ENCODE assay signal across 9 cellular contexts in the genomic region with DNA sequence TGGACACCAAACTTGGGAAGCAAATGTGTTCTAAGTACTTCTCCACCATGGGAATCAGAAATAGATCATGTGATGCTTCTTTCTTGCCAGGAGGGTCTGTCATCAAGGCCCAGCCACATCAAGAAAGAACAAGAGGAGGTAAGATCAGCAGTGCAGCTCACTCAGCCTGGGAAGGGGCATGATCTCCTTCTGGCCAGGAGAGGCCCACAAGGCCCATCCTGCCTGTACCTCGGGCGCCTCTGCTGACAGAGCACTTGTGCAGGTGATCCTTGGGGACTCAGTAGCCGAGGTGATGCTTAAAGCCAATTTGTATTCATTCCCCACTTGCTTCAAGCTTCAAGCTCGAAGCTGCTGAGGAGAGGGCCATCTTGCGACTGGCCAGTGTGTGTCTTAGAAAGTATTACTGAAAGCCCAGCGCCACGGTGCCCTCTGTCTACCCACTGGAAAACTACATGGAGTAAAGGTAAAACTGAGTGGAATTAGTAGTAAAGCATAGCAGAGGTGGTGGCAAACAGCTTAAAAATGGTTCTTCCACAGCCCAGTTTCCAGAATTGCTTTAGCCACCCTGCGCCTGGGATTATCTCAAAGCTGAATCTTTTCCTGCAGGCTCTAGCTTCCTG.
A peak's percentile ranks its signal among the peaks of the same experiment; 100 is the strongest.
DNase-seq lines count a peak whose midpoint lies in the region; ATAC-seq, FAIRE-seq and TF ChIP-seq lines count a peak whose summit lies in the region.
"Had no signal": no experiment of that assay in that cellular context is flagged by ENCODE, and none has a peak within 500 bp of the region (broad histone marks: within the 10 kb centered on the region; RNA-seq: fewer than 3 reads in every experiment).

No MANE protein-coding gene starts in this region.

- ATAC-seq in HG02938 (IDR thresholded peaks at IDR 0.05; ENCODE audit: unreplicated experiment): no peak
- ATAC-seq in effector memory CD8-positive, alpha-beta T cell (replicated peaks): no peak

- DNase-seq in Ammon's horn (ENCODE audit: low spot score): peak; percentile 84
- peak; percentile 17 for DNase-seq in HTR-8/SVneo (ENCODE audit: insufficient read length, low spot score)
- peak; percentile 34 for DNase-seq in astrocyte of the spinal cord (ENCODE audit: low read depth, low spot score)
- peak; percentile 57 for DNase-seq in left kidney (ENCODE audit: low read depth, low spot score)
- DNase-seq in T-helper 2 cell: no peak
- no peak for DNase-seq in dedifferentiated amniotic fluid mesenchymal stem cell (ENCODE audit: extremely low spot score)
- no peak for DNase-seq in effector memory CD8-positive, alpha-beta T cell

- peaks cover 23% of the 10 kb centered on the region for H3K36me3 Mint-ChIP-seq in effector memory CD8-positive, alpha-beta T cell (ENCODE audit: insufficient read depth)

- H3K4me3 ChIP-seq in astrocyte of the spinal cord (ENCODE audit: low read depth, low read length): no peak overlapping the region

- in situ Hi-C loops in astrocyte of the spinal cord (cut with HindIII; ENCODE audit: low sequenced_read_pairs): no loop called here

- H3K9me3 Mint-ChIP-seq in effector memory CD8-positive, alpha-beta T cell: no peaks in the 10 kb centered on the region

- no peak for FAIRE-seq in HTR-8/SVneo (lab: Jason Lieb, UNC)

- peaks cover 8 to 29% of the 10 kb centered on the region in 2 donors for H3K27me3 Mint-ChIP-seq in effector memory CD8-positive, alpha-beta T cell

- TF ChIP-seq CTCF in astrocyte of the spinal cord (IDR thresholded peaks at IDR 0.05; ENCODE audit: low read depth, low read length): peak; percentile 61

- no peaks in the 10 kb centered on the region for H3K4me1 Mint-ChIP-seq in effector memory CD8-positive, alpha-beta T cell (ENCODE audit: low read depth in 2 of 2)

- no peak overlapping the region for H3K27ac Mint-ChIP-seq in effector memory CD8-positive, alpha-beta T cell
- H3K27ac Mint-ChIP-seq: activated naive CD8-positive, alpha-beta T cell had no signal

- no peak overlapping the region for H3K4me3 Mint-ChIP-seq in effector memory CD8-positive, alpha-beta T cell
- H3K4me3 Mint-ChIP-seq: activated naive CD8-positive, alpha-beta T cell had no signal

Comparison
In these comparisons a context has a peak if more than half of its experiments do, and no peak if none do; other contexts are left out.
1. DNase-seq: peak in Ammon's horn (single experiment), HTR-8/SVneo (single experiment), astrocyte of the spinal cord (single experiment) and left kidney (single experiment); none in T-helper 2 cell (0 of 5), dedifferentiated amniotic fluid mesenchymal stem cell (single experiment) and effector memory CD8-positive, alpha-beta T cell (0 of 3).